Comparison of ENCODE assay signal across 1 cellular context in the genomic region with DNA sequence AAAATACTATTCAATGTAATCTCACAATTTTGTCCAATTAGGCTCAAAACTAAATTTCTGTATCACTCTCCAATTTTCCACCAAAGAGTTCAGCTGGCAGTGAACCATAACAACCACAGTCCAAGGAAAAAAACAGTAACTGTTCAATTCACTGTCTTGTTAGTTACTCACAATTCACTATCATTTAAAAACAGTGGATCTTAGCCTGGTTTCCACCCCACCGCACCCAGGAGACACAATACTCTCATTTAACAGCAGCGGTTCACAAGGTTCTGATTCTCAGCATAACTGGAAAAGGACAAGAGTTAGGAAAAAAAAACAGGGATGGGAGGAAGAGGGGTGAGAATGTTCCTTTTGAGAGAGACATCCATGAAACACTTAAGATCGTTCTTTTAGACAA.
TF ChIP-seq lines count a peak whose summit lies in the region.

No MANE protein-coding gene starts in this region.

TF ChIP-seq in HEK293, 187 proteins besides CTCF, POLR2A, EP300 and RAD21 (continued from another document):
- TF ChIP-seq ZNF366 (tag by site-specific recombination; conservative IDR thresholded peaks at IDR 0.05) (peak; percentile 54), ZNF426 (tag by site-specific recombination; IDR thresholded peaks at IDR 0.05) (no peak), ZNF558 (tag by site-specific recombination; IDR thresholded peaks at IDR 0.05) (no peak), SP2 (tag by site-specific recombination; IDR thresholded peaks at IDR 0.05) (no peak)
- TF ChIP-seq, protein P1, sequence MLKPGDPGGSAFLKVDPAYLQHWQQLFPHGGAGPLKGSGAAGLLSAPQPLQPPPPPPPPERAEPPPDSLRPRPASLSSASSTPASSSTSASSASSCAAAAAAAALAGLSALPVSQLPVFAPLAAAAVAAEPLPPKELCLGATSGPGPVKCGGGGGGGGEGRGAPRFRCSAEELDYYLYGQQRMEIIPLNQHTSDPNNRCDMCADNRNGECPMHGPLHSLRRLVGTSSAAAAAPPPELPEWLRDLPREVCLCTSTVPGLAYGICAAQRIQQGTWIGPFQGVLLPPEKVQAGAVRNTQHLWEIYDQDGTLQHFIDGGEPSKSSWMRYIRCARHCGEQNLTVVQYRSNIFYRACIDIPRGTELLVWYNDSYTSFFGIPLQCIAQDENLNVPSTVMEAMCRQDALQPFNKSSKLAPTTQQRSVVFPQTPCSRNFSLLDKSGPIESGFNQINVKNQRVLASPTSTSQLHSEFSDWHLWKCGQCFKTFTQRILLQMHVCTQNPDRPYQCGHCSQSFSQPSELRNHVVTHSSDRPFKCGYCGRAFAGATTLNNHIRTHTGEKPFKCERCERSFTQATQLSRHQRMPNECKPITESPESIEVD (tag by site-specific recombination; IDR thresholded peaks at IDR 0.05) = peak; percentile 2
